In the genomic region with DNA sequence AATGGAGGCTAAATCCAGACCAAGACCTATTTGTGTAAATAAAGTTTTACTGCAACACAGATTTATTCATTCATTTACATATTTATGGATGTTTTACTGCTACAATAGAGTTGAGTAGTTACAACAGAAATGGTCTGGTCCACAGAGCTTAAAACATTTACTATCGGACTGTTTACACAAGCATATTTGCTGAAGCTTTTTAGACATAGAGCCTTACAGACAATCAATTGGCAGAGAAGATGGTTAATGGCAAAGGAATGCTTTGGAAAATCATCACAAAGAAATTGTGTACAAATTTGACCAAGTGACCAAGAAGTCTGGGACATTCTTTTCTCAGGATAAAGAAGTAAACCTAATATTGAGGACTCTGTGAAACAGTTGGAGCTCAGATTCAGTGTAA, we compare ENCODE assay signal across 21 cellular contexts.
"Had no signal": no experiment of that assay in that cellular context is flagged by ENCODE, and none has a peak within 500 bp of the region (broad histone marks: within the 10 kb centered on the region; RNA-seq: fewer than 3 reads in every experiment).

No MANE protein-coding gene starts in this region.

- FAIRE-seq: frontal cortex, TTC549, urothelium cell line had no signal

- H3K36me3 ChIP-seq: left ventricle myocardium inferior, neural progenitor cell, tibial nerve had no signal

- H3K4me2 ChIP-seq: neural progenitor cell had no signal

- H3K9me3 Mint-ChIP-seq: activated T-helper 1 cell treated with anti-CD3 and anti-CD28 coated beads, Interleukin-12 subunit alpha, Interleukin-12 subunit beta, Interleukin-2, Interleukin-4 antibody, amounts not matched to agents 30 ng/mL and 10 ng/mL and 1 ng/mL, durations not matched to agents 14 hours and 24 hours and 36 hours; stimulated activated naive CD8-positive, alpha-beta T cell treated with anti-CD3 and anti-CD28 coated beads, Interleukin-15, Interleukin-2, amounts not matched to agents 100 ng/mL and 50 ng/mL, for 24 hours; T-helper 2 cell treated with Interferon-gamma antibody and Interleukin-4, amounts not matched to agents 5 μg/mL and 100 μg/mL, for 36 hours had no signal

- H3K27me3 ChIP-seq: neural progenitor cell, tibial nerve had no signal

- ATAC-seq: activated CD4-positive, alpha-beta T cell treated with anti-CD3 and anti-CD28 coated beads for 36 hours; WTC11 had no signal

- H3K4me1 ChIP-seq: left ventricle myocardium inferior, neural progenitor cell, tibial nerve had no signal

- H3K27ac ChIP-seq: coronary artery, left ventricle myocardium inferior, neural progenitor cell, skin epidermis, tibial nerve had no signal

- H2AFZ ChIP-seq: neural progenitor cell had no signal

- H3K36me3 Mint-ChIP-seq: activated naive CD8-positive, alpha-beta T cell; neural progenitor cell had no signal

- H3K4me1 Mint-ChIP-seq: activated CD4-positive, alpha-beta T cell treated with anti-CD3 and anti-CD28 coated beads for 36 hours; central memory CD8-positive, alpha-beta T cell; neural progenitor cell had no signal

- H3K27me3 Mint-ChIP-seq: activated CD4-positive, alpha-beta T cell treated with anti-CD3 and anti-CD28 coated beads for 36 hours; activated naive CD8-positive, alpha-beta T cell; central memory CD8-positive, alpha-beta T cell; progenitor cell of endocrine pancreas; stimulated activated naive CD8-positive, alpha-beta T cell treated with anti-CD3 and anti-CD28 coated beads, Interleukin-15, Interleukin-2, amounts not matched to agents 100 ng/mL and 50 ng/mL, for 24 hours had no signal

- H3K4me3 Mint-ChIP-seq: activated CD4-positive, alpha-beta T cell treated with anti-CD3 and anti-CD28 coated beads for 36 hours; activated naive CD8-positive, alpha-beta T cell; activated T-helper 1 cell treated with anti-CD3 and anti-CD28 coated beads, Interleukin-12 subunit alpha, Interleukin-12 subunit beta, Interleukin-2, Interleukin-4 antibody, amounts not matched to agents 30 ng/mL and 10 ng/mL and 1 ng/mL, durations not matched to agents 14 hours and 24 hours and 36 hours; central memory CD8-positive, alpha-beta T cell; neural progenitor cell; stimulated activated naive CD8-positive, alpha-beta T cell treated with anti-CD3 and anti-CD28 coated beads, Interleukin-15, Interleukin-2, amounts not matched to agents 100 ng/mL and 50 ng/mL, for 24 hours; T-helper 2 cell treated with Interferon-gamma antibody and Interleukin-4, amounts not matched to agents 5 μg/mL and 100 μg/mL, for 36 hours; WTC11 had no signal

- H3K9ac ChIP-seq: neural progenitor cell had no signal

- H3K27ac Mint-ChIP-seq: activated CD4-positive, alpha-beta T cell treated with anti-CD3 and anti-CD28 coated beads for 36 hours; activated naive CD8-positive, alpha-beta T cell; activated T-helper 1 cell treated with anti-CD3 and anti-CD28 coated beads, Interleukin-12 subunit alpha, Interleukin-12 subunit beta, Interleukin-2, Interleukin-4 antibody, amounts not matched to agents 30 ng/mL and 10 ng/mL and 1 ng/mL, durations not matched to agents 14 hours and 24 hours and 36 hours; neural progenitor cell; progenitor cell of endocrine pancreas; stimulated activated naive CD8-positive, alpha-beta T cell treated with anti-CD3 and anti-CD28 coated beads, Interleukin-15, Interleukin-2, amounts not matched to agents 100 ng/mL and 50 ng/mL, for 24 hours; T-helper 2 cell treated with Interferon-gamma antibody and Interleukin-4, amounts not matched to agents 5 μg/mL and 100 μg/mL, for 36 hours; WTC11 had no signal

- DNase-seq: activated CD4-positive, alpha-beta T cell treated with anti-CD3 and anti-CD28 coated beads for 36 hours; activated CD4-positive, alpha-beta T cell treated with anti-CD3 and anti-CD28 coated beads, Interleukin-2, amount 50 U/mL, for 48 hours; activated gamma-delta T cell treated with Interleukin-2 at 50 U/mL for 16 hours; activated T-cell treated with anti-CD3 and anti-CD28 coated beads for 4 hours; amniotic stem cell; erythroblast; left ventricle myocardium inferior had no signal

- H3K4me3 ChIP-seq: coronary artery, left ventricle myocardium inferior, neural progenitor cell, skin epidermis, tibial nerve had no signal
